In genomic region chr19:23402388-23402787, GRCh38 we compare ENCODE assay signal across 1 cellular context.
TF ChIP-seq lines count a peak whose summit lies in the region.

No MANE protein-coding gene starts in this region.

TF ChIP-seq in HepG2, 621 proteins besides CTCF, POLR2A, EP300 and RAD21 (continued from another document):
- TF ChIP-seq ZFP91 (CRISPR knock-in tag; IDR thresholded peaks at IDR 0.05; ENCODE audit: borderline replicate concordance) (no peak), ATF7-NPFF (CRISPR knock-in tag; IDR thresholded peaks at IDR 0.05; ENCODE audit: low read depth) (no peak), CEBPB (IDR thresholded peaks at IDR 0.05; ENCODE audit: borderline replicate concordance, low read depth, low read length) (peak; percentile 91), NBN (conservative IDR thresholded peaks at IDR 0.05) (no peak), TSC22D2 (CRISPR knock-in tag; IDR thresholded peaks at IDR 0.05; ENCODE audit: borderline replicate concordance) (no peak), ZNF138 (CRISPR knock-in tag; IDR thresholded peaks at IDR 0.05; ENCODE audit: low read depth) (no peak), ZBTB2 (CRISPR knock-in tag; IDR thresholded peaks at IDR 0.05; ENCODE audit: low read depth) (no peak), ZNF543 (CRISPR knock-in tag; IDR thresholded peaks at IDR 0.05) (no peak)
